14 cellular contexts compared by ENCODE assay signal in genomic region chr2:57673983-57674382, GRCh38.
DNase-seq lines count a peak whose midpoint lies in the region; ATAC-seq, FAIRE-seq and TF ChIP-seq lines count a peak whose summit lies in the region.
"Had no signal": no experiment of that assay in that cellular context is flagged by ENCODE, and none has a peak within 500 bp of the region (broad histone marks: within the 10 kb centered on the region; RNA-seq: fewer than 3 reads in every experiment).

No MANE protein-coding gene starts in this region.

- no peak for FAIRE-seq in H1 (lab: Jason Lieb, UNC)
- FAIRE-seq: A204.1 had no signal

- DNase-seq in MM.1S (peak; percentile 30), H1 (ENCODE audit: low read depth in 1 of 2, low spot score in 2 of 2) (no peak), trophoblast cell (peak; percentile 31 to 76), NCI-H345 treated with DMSO at 0.1 percent for 48 hours (lab: John Stamatoyannopoulos, UW; ENCODE audit: unreplicated experiment) (no peak), stomach (no peak)
- DNase-seq: ACHN; BE2C; CD4-positive, alpha-beta memory T cell; DMS153; DMS79 treated with DMSO at 0.1 percent for 48 hours; GF-D8 had no signal

- H2BK20ac ChIP-seq in H1 (ENCODE audit: low read length): no peak overlapping the region

- TF ChIP-seq RAD21 in H1 (IDR thresholded peaks at IDR 0.05 in 1 of 2, conservative IDR thresholded peaks at IDR 0.05 in 1 of 2; ENCODE audit: low read depth in 2 of 2, low read length in 2 of 2): no peak

- CTCF ChIA-PET in H1 (lab: Charles Lee; ENCODE audit: partially characterized antibody): no interaction called here

- no peak for TF ChIP-seq CTCF in MM.1S (IDR thresholded peaks at IDR 0.05; ENCODE audit: low read length)
- TF ChIP-seq CTCF in H1 (IDR thresholded peaks at IDR 0.05; ENCODE audit: control extremely low read depth in 1 of 3, insufficient read depth in 1 of 3, low read depth in 1 of 3, low read length in 3 of 3): no peak
- no peak for TF ChIP-seq CTCF in stomach (IDR thresholded peaks at IDR 0.05)

- no peaks in the 10 kb centered on the region for H3F3A ChIP-seq in MM.1S (ENCODE audit: insufficient read depth, low read length)

- H3K36me3 ChIP-seq in MM.1S (replicated peaks; ENCODE audit: insufficient read depth, low read length): no peaks in the 10 kb centered on the region
- no peaks in the 10 kb centered on the region for H3K36me3 ChIP-seq in H1 (ENCODE audit: control insufficient read depth in 2 of 4, insufficient read depth in 4 of 4, low read length in 3 of 4)
- no peaks in the 10 kb centered on the region for H3K36me3 ChIP-seq in trophoblast cell (ENCODE audit: control insufficient read depth in 1 of 2, insufficient read depth in 2 of 2, low read length in 2 of 2)
- H3K36me3 ChIP-seq in stomach: no peaks in the 10 kb centered on the region
- H3K36me3 ChIP-seq: BE2C, HAP-1 had no signal

- H3K4me3 ChIP-seq in MM.1S (ENCODE audit: low read length) (no peak overlapping the region), H1 (ENCODE audit: extremely low read depth in 1 of 4, insufficient read depth in 2 of 4, low read depth in 3 of 4, low read length in 4 of 4) (no peak overlapping the region), trophoblast cell (ENCODE audit: low read depth, low read length) (no peak overlapping the region), stomach (no peak overlapping the region)
- H3K4me3 ChIP-seq: HAP-1 had no signal

- TF ChIP-seq EP300 in H1 (IDR thresholded peaks at IDR 0.05; ENCODE audit: borderline replicate concordance in 1 of 2, low read depth in 2 of 2, low read length in 2 of 2): no peak
- TF ChIP-seq EP300 in stomach (IDR thresholded peaks at IDR 0.05): no peak

- H4K91ac ChIP-seq in H1 (replicated peaks; ENCODE audit: insufficient read length, low read length): no peak overlapping the region
- no peak overlapping the region for H4K91ac ChIP-seq in trophoblast cell (ENCODE audit: low read depth, low read length)

- no peak overlapping the region for H3K27ac ChIP-seq in MM.1S (ENCODE audit: low read length)
- H3K27ac ChIP-seq in H1 (ENCODE audit: low read depth, low read length): no peak overlapping the region
- H3K27ac ChIP-seq in trophoblast cell (ENCODE audit: low read depth, low read length): no peak overlapping the region
- H3K27ac ChIP-seq in stomach: no peak overlapping the region

- H4K20me1 ChIP-seq in MM.1S (ENCODE audit: insufficient read depth, low read length) (no peaks in the 10 kb centered on the region), H1 (replicated peaks in 1 of 2; ENCODE audit: control insufficient read depth in 1 of 2, insufficient read depth in 2 of 2, low read length in 2 of 2) (no peaks in the 10 kb centered on the region)

- H3K9ac ChIP-seq in MM.1S (ENCODE audit: low read length) (no peak overlapping the region), H1 (replicated peaks in 1 of 4; ENCODE audit: extremely low read depth in 1 of 4, low read depth in 3 of 4, low read length in 3 of 4) (no peak overlapping the region), trophoblast cell (ENCODE audit: low read length) (no peak overlapping the region)

- no peak overlapping the region for H3K4me2 ChIP-seq in MM.1S (ENCODE audit: low read depth, low read length)
- no peak overlapping the region for H3K4me2 ChIP-seq in H1 (ENCODE audit: insufficient read depth in 1 of 2, low read depth in 2 of 2, low read length in 2 of 2)
- no peak overlapping the region for H3K4me2 ChIP-seq in trophoblast cell (ENCODE audit: low read length)

- no peak overlapping the region for H4K5ac ChIP-seq in H1 (ENCODE audit: insufficient read length, low read depth, low read length)

- no peak overlapping the region for H4K12ac ChIP-seq in trophoblast cell (ENCODE audit: low read depth, low read length)

- H3K27me3 ChIP-seq in MM.1S (replicated peaks; ENCODE audit: insufficient read depth, low read length): no peaks in the 10 kb centered on the region
- H3K27me3 ChIP-seq in H1 (replicated peaks in 1 of 4; ENCODE audit: control insufficient read depth in 3 of 4, extremely low read depth in 1 of 4, insufficient read depth in 3 of 4, low read length in 3 of 4): peaks cover 0 to under 1% (median 0%) of the 10 kb centered on the region in 4 experiments; a peak in 1 of 7 replicates
- H3K27me3 ChIP-seq in trophoblast cell (ENCODE audit: insufficient read depth, low read length): no peaks in the 10 kb centered on the region
- no peaks in the 10 kb centered on the region for H3K27me3 ChIP-seq in stomach
- H3K27me3 ChIP-seq: BE2C had no signal

- H3K9me3 ChIP-seq in MM.1S (replicated peaks; ENCODE audit: insufficient read depth, low read length) (no peaks in the 10 kb centered on the region), H1 (ENCODE audit: insufficient read depth in 2 of 2, low read depth in 1 of 2, low read length in 1 of 2) (no peaks in the 10 kb centered on the region), trophoblast cell (ENCODE audit: insufficient read depth, low read depth, low read length) (no peaks in the 10 kb centered on the region), stomach (no peaks in the 10 kb centered on the region)
- H3K9me3 ChIP-seq: BE2C, HAP-1 had no signal

- H2AFZ ChIP-seq in MM.1S (ENCODE audit: low read length): no peak overlapping the region
- 0 out of 2 replicates have a peak overlapping the region, but pooled peaks have one; percentile 3 for H2AFZ ChIP-seq in H1 (ENCODE audit: low read length)
- no peak overlapping the region for H2AFZ ChIP-seq in trophoblast cell (ENCODE audit: insufficient read depth, low read length, poor library complexity)

- no peaks in the 10 kb centered on the region for H3K79me2 ChIP-seq in MM.1S (ENCODE audit: low read length)
- H3K79me2 ChIP-seq in H1 (ENCODE audit: control insufficient read depth in 1 of 2, insufficient read depth in 2 of 2, low read length in 2 of 2): no peaks in the 10 kb centered on the region
- H3K79me2 ChIP-seq in trophoblast cell (ENCODE audit: control insufficient read depth, insufficient read depth, low read length, poor library complexity): no peaks in the 10 kb centered on the region

- H3K4me1 ChIP-seq in MM.1S (ENCODE audit: low read length) (no peaks in the 10 kb centered on the region), H1 (replicated peaks in 1 of 4; ENCODE audit: control insufficient read depth in 3 of 4, insufficient read depth in 4 of 4, low read length in 3 of 4) (no peaks in the 10 kb centered on the region), trophoblast cell (ENCODE audit: control insufficient read depth in 1 of 2, insufficient read depth in 2 of 2, low read length in 2 of 2) (no peaks in the 10 kb centered on the region), stomach (no peaks in the 10 kb centered on the region)
- H3K4me1 ChIP-seq: BE2C, HAP-1 had no signal

- H3K4ac ChIP-seq in H1 (replicated peaks; ENCODE audit: insufficient read length, low read depth, low read length): no peak overlapping the region
- H3K4ac ChIP-seq in trophoblast cell (ENCODE audit: low read depth, low read length): no peak overlapping the region

- H3K9me2 ChIP-seq in MM.1S (replicated peaks; ENCODE audit: insufficient read depth, low read length): no peaks in the 10 kb centered on the region

- no peak overlapping the region for H2BK120ac ChIP-seq in H1 (replicated peaks; ENCODE audit: low read depth, low read length)
- no peak overlapping the region for H2BK120ac ChIP-seq in trophoblast cell (ENCODE audit: insufficient read depth, low read length, poor library complexity)

- no peak overlapping the region for H2BK15ac ChIP-seq in H1 (ENCODE audit: low read length)

- H3K18ac ChIP-seq in H1 (ENCODE audit: extremely low read depth, low read length) (no peak overlapping the region), trophoblast cell (ENCODE audit: low read length) (no peak overlapping the region)

- 95% methylated on average over 1 of the region's 1 CpG; no CpG with 5 or more reads in 1 of the 2 experiments for WGBS in H1 (ENCODE audit: extremely low coverage in 1 of 2, insufficient coverage in 1 of 2, insufficient read length in 1 of 2, insufficient replicate concordance in 2 of 2, low coverage in 1 of 2, low lambda C conversion rate in 2 of 2, missing lambda C conversion rate in 1 of 2), 2 experiments
- no CpG with 5 or more reads among the region's 1 CpG for WGBS in trophoblast cell (ENCODE audit: extremely low coverage, insufficient coverage, insufficient read length)
- WGBS in stomach, 5 donors: 13 to 25% (median 20%) methylated on average over 1 of the region's 1 CpG

- H2BK5ac ChIP-seq in H1 (ENCODE audit: low read depth, low read length) (no peak overlapping the region), trophoblast cell (ENCODE audit: low read depth, low read length, poor library complexity) (no peak overlapping the region)

- H3K14ac ChIP-seq in H1 (ENCODE audit: insufficient read length) (no peak overlapping the region), trophoblast cell (ENCODE audit: low read length) (no peak overlapping the region)

- intact Hi-C loops in stomach (cut with DNase I; ENCODE audit: low total_unique reads): no loop called here

- TF ChIP-seq POLR2A in H1 (IDR thresholded peaks at IDR 0.05; ENCODE audit: control extremely low read depth in 1 of 2, low read depth in 2 of 2, low read length in 2 of 2) (no peak), stomach (IDR thresholded peaks at IDR 0.05) (no peak)

- no peak overlapping the region for H3K23ac ChIP-seq in H1 (ENCODE audit: insufficient read length)
- no peak overlapping the region for H3K23ac ChIP-seq in trophoblast cell (ENCODE audit: low read length)

- POLR2A ChIA-PET in H1 (lab: Charles Lee; ENCODE audit: partially characterized antibody): no interaction called here

- H2BK12ac ChIP-seq in H1 (ENCODE audit: low read depth, low read length) (no peak overlapping the region), trophoblast cell (ENCODE audit: low read length) (no peak overlapping the region)

- H3K79me1 ChIP-seq in H1 (ENCODE audit: low read depth, low read length): no peaks in the 10 kb centered on the region
- H3K79me1 ChIP-seq in trophoblast cell (ENCODE audit: low read length): no peaks in the 10 kb centered on the region

- no peak overlapping the region for H3K56ac ChIP-seq in H1 (replicated peaks; ENCODE audit: insufficient read length, low read depth, low read length)

- H2AK5ac ChIP-seq in H1 (ENCODE audit: low read depth, low read length) (no peak overlapping the region), trophoblast cell (ENCODE audit: low read length) (no peak overlapping the region)

- no peak for ATAC-seq in HG03469 (IDR thresholded peaks at IDR 0.05; ENCODE audit: unreplicated experiment)

- no peaks in the 10 kb centered on the region for H3K23me2 ChIP-seq in H1 (ENCODE audit: low read depth, low read length)

- no peak overlapping the region for H4K8ac ChIP-seq in H1 (ENCODE audit: extremely low read depth, insufficient read depth, low read length)
- H4K8ac ChIP-seq in trophoblast cell (ENCODE audit: low read depth, low read length): no peak overlapping the region

TF ChIP-seq in H1, 55 proteins besides CTCF, POLR2A, EP300 and RAD21 (continues in another document):
- no peak for TF ChIP-seq POLR2AphosphoS5 (IDR thresholded peaks at IDR 0.05; ENCODE audit: low read depth, low read length)
- TF ChIP-seq SIX5 (IDR thresholded peaks at IDR 0.05; ENCODE audit: low read depth, low read length): no peak
- TF ChIP-seq TCF12 (IDR thresholded peaks at IDR 0.05; ENCODE audit: low read depth, low read length): no peak
- no peak for TF ChIP-seq SP4 (IDR thresholded peaks at IDR 0.05; ENCODE audit: low read length)

Comparison
In these comparisons a context has a peak if more than half of its experiments do, and no peak if none do; other contexts are left out.
1. DNase-seq: peak in MM.1S (single experiment) and trophoblast cell (2 of 2); none in H1 (0 of 2), NCI-H345 treated with DMSO at 0.1 percent for 48 hours (single experiment) and stomach (single experiment).